Comparison of ENCODE assay signal across 10 cellular contexts in genomic region chr2:42935692-42936631, GRCh38.
DNase-seq lines count a peak whose midpoint lies in the region; ATAC-seq and TF ChIP-seq lines count a peak whose summit lies in the region.
"Had no signal": no experiment of that assay in that cellular context is flagged by ENCODE, and none has a peak within 500 bp of the region (broad histone marks: within the 10 kb centered on the region; RNA-seq: fewer than 3 reads in every experiment).

No MANE protein-coding gene starts in this region.

- H3K36me3 Mint-ChIP-seq in activated naive CD4-positive, alpha-beta T cell treated with anti-CD3 and anti-CD28 coated beads for 36 hours (ENCODE audit: low read depth): no peaks in the 10 kb centered on the region
- no peaks in the 10 kb centered on the region for H3K36me3 Mint-ChIP-seq in GM23338 (ENCODE audit: low read depth)

- H3K9me2 ChIP-seq in GM23338 (ENCODE audit: insufficient read depth): no peaks in the 10 kb centered on the region

- no peaks in the 10 kb centered on the region for H3F3A ChIP-seq in GM23338 (replicated peaks; ENCODE audit: low read depth)

- no peaks in the 10 kb centered on the region for H4K20me1 ChIP-seq in GM23338 (replicated peaks; ENCODE audit: insufficient read depth)

- H3K27ac ChIP-seq in vagina (peak overlapping the region; percentile 20), GM23338 (ENCODE audit: low read depth) (no peak overlapping the region)

- ATAC-seq in left cardiac atrium: peak in 1 of 2 donors; percentile 9
- ATAC-seq in GM23338: no peak

- intact Hi-C loops in activated naive CD4-positive, alpha-beta T cell treated with anti-CD3 and anti-CD28 coated beads for 36 hours (cut with micrococcal nuclease): no loop called here
- intact Hi-C loops in left cardiac atrium (cut with DNase I): no loop called here
- intact Hi-C loops in vagina (cut with DNase I): loop anchor here (5.0 kb wide), 1 partner anchor 79 kb away; no protein-coding TSS in a partner anchor

- H3K4me1 Mint-ChIP-seq in activated naive CD4-positive, alpha-beta T cell treated with anti-CD3 and anti-CD28 coated beads for 36 hours (ENCODE audit: low read depth): no peaks in the 10 kb centered on the region
- H3K4me1 Mint-ChIP-seq in GM23338: peaks cover 10% of the 10 kb centered on the region

- CTCF ChIA-PET in activated naive CD4-positive, alpha-beta T cell treated with anti-CD3 and anti-CD28 coated beads for 36 hours (lab: Charles Lee): interaction anchor here (0.9 to 3.1 kb wide), 3 partner anchors 11 to 191 kb away, joined by 3 to 16 read pairs (median 4); no protein-coding TSS in a partner anchor

- no peak overlapping the region for H2AFZ ChIP-seq in GM23338

- no peak overlapping the region for H3K27ac Mint-ChIP-seq in activated naive CD4-positive, alpha-beta T cell treated with anti-CD3 and anti-CD28 coated beads for 36 hours
- H3K27ac Mint-ChIP-seq in GM23338: no peak overlapping the region

- H3K4me2 ChIP-seq in GM23338: no peak overlapping the region

- no peak for TF ChIP-seq CTCF in vagina (IDR thresholded peaks at IDR 0.05)
- TF ChIP-seq CTCF in GM23338 (conservative IDR thresholded peaks at IDR 0.05; ENCODE audit: low read depth in 2 of 2): no peak

- no peaks in the 10 kb centered on the region for H3K9me3 ChIP-seq in vagina

- H3K27me3 Mint-ChIP-seq in activated naive CD4-positive, alpha-beta T cell treated with anti-CD3 and anti-CD28 coated beads for 36 hours (ENCODE audit: low read depth): no peaks in the 10 kb centered on the region
- H3K27me3 Mint-ChIP-seq in GM23338 (ENCODE audit: insufficient read depth, low read depth, poor library complexity): peaks cover 6% of the 10 kb centered on the region

- peaks cover 78% of the 10 kb centered on the region for H3K4me1 ChIP-seq in vagina
- H3K4me1 ChIP-seq in GM23338 (ENCODE audit: insufficient read depth): 0 out of 2 replicates have a peak, but pooled peaks cover 3% of the 10 kb centered on the region

- no peak for TF ChIP-seq POLR2A in vagina (IDR thresholded peaks at IDR 0.05)

- peak; percentile 4 for DNase-seq in stimulated activated naive CD4-positive, alpha-beta T cell treated with Interleukin-2 at 50 U/mL for 16 hours (lab: John Stamatoyannopoulos, UW)
- no peak for DNase-seq in stimulated activated naive CD4-positive, alpha-beta T cell (lab: John Stamatoyannopoulos, UW)
- peak; percentile 61 for DNase-seq in activated naive CD4-positive, alpha-beta T cell treated with anti-CD3 and anti-CD28 coated beads for 36 hours
- peak; percentile 18 for DNase-seq in left cardiac atrium
- DNase-seq in vagina (ENCODE audit: extremely low spot score in 2 of 2): no peak
- no peak for DNase-seq in H7
- DNase-seq in GM23338 (ENCODE audit: low spot score): no peak
- no peak for DNase-seq in KG1 (lab: John Stamatoyannopoulos, UW)
- DNase-seq: activated gamma-delta T cell treated with Interleukin-2 at 50 U/mL for 16 hours, SHP77 had no signal

- H3K27me3 ChIP-seq in vagina (no peaks in the 10 kb centered on the region), H7 (ENCODE audit: control insufficient read depth, insufficient read depth, low read length) (no peaks in the 10 kb centered on the region), GM23338 (ENCODE audit: insufficient read depth) (no peaks in the 10 kb centered on the region)

- H3K4me3 ChIP-seq in vagina (no peak overlapping the region), H7 (ENCODE audit: insufficient read depth, low read depth, low read length) (no peak overlapping the region), GM23338 (no peak overlapping the region)

- H3K9me3 Mint-ChIP-seq in activated naive CD4-positive, alpha-beta T cell treated with anti-CD3 and anti-CD28 coated beads for 36 hours: no peaks in the 10 kb centered on the region
- H3K9me3 Mint-ChIP-seq in GM23338: no peaks in the 10 kb centered on the region

- H3K4me3 Mint-ChIP-seq in activated naive CD4-positive, alpha-beta T cell treated with anti-CD3 and anti-CD28 coated beads for 36 hours: no peak overlapping the region
- no peak overlapping the region for H3K4me3 Mint-ChIP-seq in GM23338

- H3K79me2 ChIP-seq in GM23338 (replicated peaks; ENCODE audit: insufficient read depth): no peaks in the 10 kb centered on the region

- H3K36me3 ChIP-seq in vagina (no peaks in the 10 kb centered on the region), H7 (replicated peaks; ENCODE audit: control insufficient read depth, insufficient read depth, low read length) (no peaks in the 10 kb centered on the region), GM23338 (ENCODE audit: insufficient read depth) (no peaks in the 10 kb centered on the region)

TF ChIP-seq in GM23338, 12 proteins besides CTCF, POLR2A, EP300 and RAD21:
- TF ChIP-seq CREB1 (CRISPR knock-in tag; IDR thresholded peaks at IDR 0.05; ENCODE audit: low read depth) (no peak), STAT1 (IDR thresholded peaks at IDR 0.05; ENCODE audit: unreplicated experiment) (no peak)
TF ChIP-seq in GM23338: peak in this region for 0.

Comparison
In these comparisons a context has a peak if more than half of its experiments do, and no peak if none do; other contexts are left out.
1. DNase-seq: peak in stimulated activated naive CD4-positive, alpha-beta T cell treated with Interleukin-2 at 50 U/mL for 16 hours (single experiment), activated naive CD4-positive, alpha-beta T cell treated with anti-CD3 and anti-CD28 coated beads for 36 hours (single experiment) and left cardiac atrium (single experiment); none in stimulated activated naive CD4-positive, alpha-beta T cell (0 of 6), vagina (0 of 2), H7 (single experiment), GM23338 (single experiment) and KG1 (single experiment).